ENCODE assay signal across 1 cellular context in genomic region chr20:50645253-50646068, GRCh38.
A peak's percentile ranks its signal among the peaks of the same experiment; 100 is the strongest.
TF ChIP-seq lines count a peak whose summit lies in the region.

No MANE protein-coding gene starts in this region.

TF ChIP-seq in H1, 55 proteins besides CTCF, POLR2A, EP300 and RAD21:
- TF ChIP-seq SP2 (IDR thresholded peaks at IDR 0.05; ENCODE audit: low read length) (no peak), MAFK (IDR thresholded peaks at IDR 0.05; ENCODE audit: low read depth, low read length) (peak; percentile 80; the same call in 1 of the 2 replicates), HDAC6 (IDR thresholded peaks at IDR 0.05; ENCODE audit: low read depth, low read length) (no peak), GABPA (IDR thresholded peaks at IDR 0.05; ENCODE audit: borderline replicate concordance, insufficient read depth, low read length) (no peak), BACH1 (IDR thresholded peaks at IDR 0.05; ENCODE audit: low read length) (peak; percentile 92), TAF1 (IDR thresholded peaks at IDR 0.05; ENCODE audit: low read depth, low read length) (no peak), JUN (IDR thresholded peaks at IDR 0.05; ENCODE audit: low read depth, low read length) (peak; percentile 75), SRF (IDR thresholded peaks at IDR 0.05; ENCODE audit: low read depth, low read length) (no peak), SUZ12 (IDR thresholded peaks at IDR 0.05; ENCODE audit: low read length) (no peak), ATF3 (IDR thresholded peaks at IDR 0.05; ENCODE audit: insufficient read depth, low read depth, low read length) (peak; percentile 64), FOSL1 (IDR thresholded peaks at IDR 0.05; ENCODE audit: insufficient read depth, low read depth, low read length) (no peak), TEAD4 (IDR thresholded peaks at IDR 0.05; ENCODE audit: low read depth, low read length) (peak; percentile 78; the same call in 1 of the 2 replicates), E2F6 (IDR thresholded peaks at IDR 0.05) (no peak), HDAC2 (IDR thresholded peaks at IDR 0.05; ENCODE audit: borderline replicate concordance in 1 of 2, low read depth in 2 of 2, low read length in 2 of 2) (0 out of 4 replicates have a peak, but pooled peaks of 1 of the 2 experiments have one; percentile 24), RNF2 (IDR thresholded peaks at IDR 0.05; ENCODE audit: borderline replicate concordance, low read depth, low read length, missing control alignments, poor library complexity, severe bottlenecking) (no peak), RFX5 (IDR thresholded peaks at IDR 0.05; ENCODE audit: borderline replicate concordance, low read depth, low read length) (no peak), TAF7 (optimal IDR thresholded peaks at IDR 0.05; ENCODE audit: borderline replicate concordance, low read depth, low read length) (no peak), JUND (IDR thresholded peaks at IDR 0.05; ENCODE audit: low read length) (peak; percentile 95), YY1 (IDR thresholded peaks at IDR 0.05; ENCODE audit: low read depth, low read length) (no peak), CTBP2 (IDR thresholded peaks at IDR 0.05; ENCODE audit: borderline replicate concordance, insufficient read depth, insufficient read length, low read length) (peak; percentile 59), ASH2L (IDR thresholded peaks at IDR 0.05; ENCODE audit: low read length) (peak; percentile 74), BCL11A (IDR thresholded peaks at IDR 0.05; ENCODE audit: low read depth in 2 of 2, low read length in 2 of 2) (no peak), USF2 (IDR thresholded peaks at IDR 0.05; ENCODE audit: low read length) (peak; percentile 46; the same call in 1 of the 2 replicates), KDM5A (IDR thresholded peaks at IDR 0.05; ENCODE audit: low read length) (no peak), TBP (IDR thresholded peaks at IDR 0.05; ENCODE audit: low read depth, low read length) (no peak; the same call in 1 of the 2 replicates), SP1 (IDR thresholded peaks at IDR 0.05; ENCODE audit: low read depth, low read length) (no peak), EZH2 (IDR thresholded peaks at IDR 0.05; ENCODE audit: low read depth, low read length, severe bottlenecking) (no peak), MAX (IDR thresholded peaks at IDR 0.05) (peak; percentile 70; the same call in 1 of the 2 replicates), SIRT6 (IDR thresholded peaks at IDR 0.05; ENCODE audit: low read length) (no peak), POLR2AphosphoS5 (IDR thresholded peaks at IDR 0.05; ENCODE audit: low read depth, low read length) (0 out of 2 replicates have a peak, but pooled peaks have one; percentile 28), NRF1 (IDR thresholded peaks at IDR 0.05; ENCODE audit: low read depth, low read length) (no peak; the same call in 1 of the 2 replicates), CBX5 (IDR thresholded peaks at IDR 0.05; ENCODE audit: low read depth, low read length) (no peak), TCF12 (IDR thresholded peaks at IDR 0.05; ENCODE audit: low read depth, low read length) (0 out of 2 replicates have a peak, but pooled peaks have one; percentile 12), BRCA1 (IDR thresholded peaks at IDR 0.05; ENCODE audit: low read depth, low read length) (no peak), SIN3A (conservative IDR thresholded peaks at IDR 0.05 in 1 of 2, IDR thresholded peaks at IDR 0.05 in 1 of 2; ENCODE audit: low read depth in 1 of 2, low read length in 2 of 2) (0 out of 4 replicates have a peak, but pooled peaks of 1 of the 2 experiments have one; percentile 41)
TF ChIP-seq in H1: peak in this region for 14.
